Comparison of ENCODE assay signal across 1 cellular context in the genomic region with DNA sequence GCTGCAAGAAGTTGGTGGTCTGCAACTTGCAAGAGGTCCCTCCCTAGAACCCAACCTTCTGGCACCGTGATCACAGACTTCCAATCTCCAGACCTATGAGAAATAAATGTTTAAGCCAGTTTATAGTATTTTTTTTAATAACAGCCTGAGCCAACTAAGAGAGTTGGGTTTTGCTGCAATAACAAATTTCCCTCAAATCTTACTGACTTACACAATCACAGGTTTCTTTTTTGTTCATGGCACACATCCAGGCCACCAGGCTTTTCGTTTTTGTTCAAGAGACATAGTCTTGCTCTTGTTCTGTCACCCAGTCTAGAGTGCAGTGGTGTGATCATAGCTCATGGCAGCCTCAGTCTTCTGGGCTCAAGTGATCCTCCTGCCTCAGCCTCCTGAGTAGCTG.
TF ChIP-seq lines count a peak whose summit lies in the region.

No MANE protein-coding gene starts in this region.

TF ChIP-seq in A549, 52 proteins besides CTCF, POLR2A, EP300 and RAD21:
- no peak for TF ChIP-seq TFCP2L1 (CRISPR knock-in tag; IDR thresholded peaks at IDR 0.05)
- no peak for TF ChIP-seq FOXS1 (CRISPR knock-in tag; IDR thresholded peaks at IDR 0.05)
- TF ChIP-seq, protein P1, sequence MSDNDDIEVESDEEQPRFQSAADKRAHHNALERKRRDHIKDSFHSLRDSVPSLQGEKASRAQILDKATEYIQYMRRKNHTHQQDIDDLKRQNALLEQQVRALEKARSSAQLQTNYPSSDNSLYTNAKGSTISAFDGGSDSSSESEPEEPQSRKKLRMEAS (IDR thresholded peaks at IDR 0.05) = no peak
- no peak for TF ChIP-seq HOXB5 (CRISPR knock-in tag; IDR thresholded peaks at IDR 0.05)
- TF ChIP-seq, protein P2, sequence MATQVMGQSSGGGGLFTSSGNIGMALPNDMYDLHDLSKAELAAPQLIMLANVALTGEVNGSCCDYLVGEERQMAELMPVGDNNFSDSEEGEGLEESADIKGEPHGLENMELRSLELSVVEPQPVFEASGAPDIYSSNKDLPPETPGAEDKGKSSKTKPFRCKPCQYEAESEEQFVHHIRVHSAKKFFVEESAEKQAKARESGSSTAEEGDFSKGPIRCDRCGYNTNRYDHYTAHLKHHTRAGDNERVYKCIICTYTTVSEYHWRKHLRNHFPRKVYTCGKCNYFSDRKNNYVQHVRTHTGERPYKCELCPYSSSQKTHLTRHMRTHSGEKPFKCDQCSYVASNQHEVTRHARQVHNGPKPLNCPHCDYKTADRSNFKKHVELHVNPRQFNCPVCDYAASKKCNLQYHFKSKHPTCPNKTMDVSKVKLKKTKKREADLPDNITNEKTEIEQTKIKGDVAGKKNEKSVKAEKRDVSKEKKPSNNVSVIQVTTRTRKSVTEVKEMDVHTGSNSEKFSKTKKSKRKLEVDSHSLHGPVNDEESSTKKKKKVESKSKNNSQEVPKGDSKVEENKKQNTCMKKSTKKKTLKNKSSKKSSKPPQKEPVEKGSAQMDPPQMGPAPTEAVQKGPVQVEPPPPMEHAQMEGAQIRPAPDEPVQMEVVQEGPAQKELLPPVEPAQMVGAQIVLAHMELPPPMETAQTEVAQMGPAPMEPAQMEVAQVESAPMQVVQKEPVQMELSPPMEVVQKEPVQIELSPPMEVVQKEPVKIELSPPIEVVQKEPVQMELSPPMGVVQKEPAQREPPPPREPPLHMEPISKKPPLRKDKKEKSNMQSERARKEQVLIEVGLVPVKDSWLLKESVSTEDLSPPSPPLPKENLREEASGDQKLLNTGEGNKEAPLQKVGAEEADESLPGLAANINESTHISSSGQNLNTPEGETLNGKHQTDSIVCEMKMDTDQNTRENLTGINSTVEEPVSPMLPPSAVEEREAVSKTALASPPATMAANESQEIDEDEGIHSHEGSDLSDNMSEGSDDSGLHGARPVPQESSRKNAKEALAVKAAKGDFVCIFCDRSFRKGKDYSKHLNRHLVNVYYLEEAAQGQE (IDR thresholded peaks at IDR 0.05) = no peak
- no peak for TF ChIP-seq MYC (IDR thresholded peaks at IDR 0.05; ENCODE audit: borderline replicate concordance, low read length)
- TF ChIP-seq, protein P3, sequence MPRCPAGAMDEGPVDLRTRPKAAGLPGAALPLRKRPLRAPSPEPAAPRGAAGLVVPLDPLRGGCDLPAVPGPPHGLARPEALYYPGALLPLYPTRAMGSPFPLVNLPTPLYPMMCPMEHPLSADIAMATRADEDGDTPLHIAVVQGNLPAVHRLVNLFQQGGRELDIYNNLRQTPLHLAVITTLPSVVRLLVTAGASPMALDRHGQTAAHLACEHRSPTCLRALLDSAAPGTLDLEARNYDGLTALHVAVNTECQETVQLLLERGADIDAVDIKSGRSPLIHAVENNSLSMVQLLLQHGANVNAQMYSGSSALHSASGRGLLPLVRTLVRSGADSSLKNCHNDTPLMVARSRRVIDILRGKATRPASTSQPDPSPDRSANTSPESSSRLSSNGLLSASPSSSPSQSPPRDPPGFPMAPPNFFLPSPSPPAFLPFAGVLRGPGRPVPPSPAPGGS (IDR thresholded peaks at IDR 0.05) = no peak
- no peak for TF ChIP-seq ZNF302 (CRISPR knock-in tag; IDR thresholded peaks at IDR 0.05)
- TF ChIP-seq RARB (CRISPR knock-in tag; IDR thresholded peaks at IDR 0.05) = no peak
- no peak for TF ChIP-seq HOXA7 (CRISPR knock-in tag; IDR thresholded peaks at IDR 0.05)
- TF ChIP-seq GATA3 (IDR thresholded peaks at IDR 0.05; ENCODE audit: borderline replicate concordance) = no peak
- no peak for TF ChIP-seq CBX8 (IDR thresholded peaks at IDR 0.05)
- no peak for TF ChIP-seq MAZ (IDR thresholded peaks at IDR 0.05; ENCODE audit: borderline replicate concordance, low read depth, low read length)
- TF ChIP-seq, protein P4, sequence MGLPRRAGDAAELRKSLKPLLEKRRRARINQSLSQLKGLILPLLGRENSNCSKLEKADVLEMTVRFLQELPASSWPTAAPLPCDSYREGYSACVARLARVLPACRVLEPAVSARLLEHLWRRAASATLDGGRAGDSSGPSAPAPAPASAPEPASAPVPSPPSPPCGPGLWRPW (IDR thresholded peaks at IDR 0.05) = no peak
- TF ChIP-seq HEYL (CRISPR knock-in tag; IDR thresholded peaks at IDR 0.05) = no peak
- TF ChIP-seq, protein P5, sequence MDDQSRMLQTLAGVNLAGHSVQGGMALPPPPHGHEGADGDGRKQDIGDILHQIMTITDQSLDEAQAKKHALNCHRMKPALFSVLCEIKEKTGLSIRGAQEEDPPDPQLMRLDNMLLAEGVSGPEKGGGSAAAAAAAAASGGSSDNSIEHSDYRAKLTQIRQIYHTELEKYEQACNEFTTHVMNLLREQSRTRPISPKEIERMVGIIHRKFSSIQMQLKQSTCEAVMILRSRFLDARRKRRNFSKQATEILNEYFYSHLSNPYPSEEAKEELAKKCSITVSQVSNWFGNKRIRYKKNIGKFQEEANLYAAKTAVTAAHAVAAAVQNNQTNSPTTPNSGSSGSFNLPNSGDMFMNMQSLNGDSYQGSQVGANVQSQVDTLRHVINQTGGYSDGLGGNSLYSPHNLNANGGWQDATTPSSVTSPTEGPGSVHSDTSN (IDR thresholded peaks at IDR 0.05) = no peak
- TF ChIP-seq ZC3H11A (IDR thresholded peaks at IDR 0.05) = no peak
- TF ChIP-seq CHD4 (IDR thresholded peaks at IDR 0.05; ENCODE audit: borderline replicate concordance) = no peak
- TF ChIP-seq ZSCAN20 (CRISPR knock-in tag; IDR thresholded peaks at IDR 0.05) = no peak
